ENCODE assay signal across 1 cellular context in the genomic region with DNA sequence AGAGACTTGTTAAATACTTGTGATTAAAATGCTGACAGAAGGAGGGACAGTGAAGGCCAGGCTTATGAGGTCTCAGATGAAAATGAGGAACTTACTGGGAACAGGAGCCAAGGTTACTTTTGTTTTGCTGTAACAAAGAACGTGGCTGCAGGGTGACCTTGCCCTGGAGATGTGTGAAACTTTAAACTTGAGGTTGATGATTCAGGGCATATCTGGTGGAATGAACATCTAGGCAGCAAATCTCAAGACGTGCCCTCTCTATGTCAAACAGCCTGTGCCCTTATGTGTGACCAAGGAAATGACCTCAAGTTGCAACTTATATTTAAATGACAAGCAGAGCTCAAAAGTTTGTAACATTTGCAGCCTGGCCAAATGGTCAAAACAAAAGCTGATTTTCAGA. TPM values are rescaled to one million over a fixed set of nuclear protein-coding genes. Genes with fewer than 3 reads are reported as not detected.
"Had no signal": no experiment of that assay in that cellular context is flagged by ENCODE, and none has a peak within 500 bp of the region (broad histone marks: within the 10 kb centered on the region; RNA-seq: fewer than 3 reads in every experiment).

No MANE protein-coding gene starts in this region.

RNA-seq across cellular contexts. Expression of gene ANKRD18B, which starts 58.6 kb away (rescaled TPM):
- total RNA-seq: ascending aorta had no signal
